8 cellular contexts compared by ENCODE assay signal in the genomic region with DNA sequence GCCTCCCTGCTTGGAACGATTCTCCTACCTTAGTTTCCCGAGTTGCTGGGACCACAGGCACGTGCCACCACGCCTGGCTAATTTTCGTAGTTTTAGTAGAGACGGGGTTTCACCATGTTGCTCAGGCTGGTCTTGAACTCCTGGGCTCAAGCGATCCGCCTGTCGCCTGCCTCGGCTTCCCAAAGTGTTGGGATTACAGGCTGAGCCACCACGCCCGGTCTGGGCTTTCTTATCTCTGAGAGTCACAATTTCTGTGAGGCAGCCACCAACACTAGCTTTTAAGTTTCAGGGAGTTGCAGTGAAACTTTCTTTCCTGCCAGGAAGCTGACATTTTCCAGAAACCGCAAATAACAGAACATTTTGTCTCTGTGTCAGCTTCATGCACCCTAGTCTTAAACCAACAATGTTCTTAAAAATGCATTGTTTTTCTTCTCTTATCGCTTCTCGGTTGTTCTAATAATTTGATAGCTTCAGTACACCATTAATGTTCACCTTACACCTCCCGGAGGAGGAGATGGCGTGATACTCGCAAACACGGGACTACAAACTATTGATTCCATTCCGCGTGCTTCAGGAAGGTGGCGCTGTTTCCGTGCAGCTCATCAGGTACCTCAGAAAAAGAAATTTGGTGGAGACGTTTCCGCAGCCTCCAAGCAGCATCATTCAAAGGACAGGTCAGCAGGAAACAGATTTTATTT. TPM values are rescaled to one million over a fixed set of nuclear protein-coding genes. Genes with fewer than 3 reads are reported as not detected.
DNase-seq lines count a peak whose midpoint lies in the region; ATAC-seq, FAIRE-seq and TF ChIP-seq lines count a peak whose summit lies in the region.

No MANE protein-coding gene starts in this region.

- H3K9me3 ChIP-seq in ovary (no peaks in the 10 kb centered on the region), thyroid gland (no peaks in the 10 kb centered on the region)

- TF ChIP-seq EP300 in ovary (IDR thresholded peaks at IDR 0.05), result no peak

- ATAC-seq in GM19452 (IDR thresholded peaks at IDR 0.05; ENCODE audit: unreplicated experiment), result no peak

- intact Hi-C loops in ovary (cut with DNase I), result loop anchor here in 1 of 4 donors (5.0 kb wide), 1 partner anchor 393 kb away; no protein-coding TSS in a partner anchor
- intact Hi-C loops in thyroid gland (cut with DNase I), result no loop called here

- DNase-seq in GM06990 (ENCODE audit: extremely low read depth, insufficient read length) (no peak), SHP77 treated with DMSO at 0.1 percent for 48 hours (lab: John Stamatoyannopoulos, UW) (peak; percentile 81), frontal cortex (ENCODE audit: low spot score in 2 of 2) (peak; percentile 40 to 76), ovary (peak; percentile 59 to 75 (median 65)), thyroid gland (peak; percentile 66 to 73)
- peak; percentile 67 for DNase-seq in Jurkat, Clone E6-1 (ENCODE audit: low read depth, low spot score)
- peak; percentile 59 for DNase-seq in activated effector memory CD4-positive, alpha-beta T cell treated with Interleukin-2 at 50 U/mL for 16 hours

- TF ChIP-seq POLR2A in ovary (IDR thresholded peaks at IDR 0.05) (no peak), thyroid gland (IDR thresholded peaks at IDR 0.05) (no peak)

- H3K36me3 ChIP-seq in GM06990 (ENCODE audit: control insufficient read depth, insufficient read depth, low read length) (no peaks in the 10 kb centered on the region), ovary (no peaks in the 10 kb centered on the region), thyroid gland (no peaks in the 10 kb centered on the region)

- 24 to 27% (median 26%) methylated on average over 25 of the region's 25 CpGs for WGBS in ovary, 3 donors
- WGBS in thyroid gland, 2 donors, result 28 to 35% methylated on average over 25 of the region's 25 CpGs

- H3K4me3 ChIP-seq in GM06990 (replicated peaks; ENCODE audit: low read depth, low read length), result no peak overlapping the region
- H3K4me3 ChIP-seq in Jurkat, Clone E6-1 (ENCODE audit: low read length), result no peak overlapping the region
- H3K4me3 ChIP-seq in ovary, result no peak overlapping the region
- H3K4me3 ChIP-seq in thyroid gland (replicated peaks in 1 of 3), result no peak overlapping the region

- H3K4me1 ChIP-seq in ovary (ENCODE audit: insufficient read depth) (no peaks in the 10 kb centered on the region), thyroid gland (peaks cover 0 to 9% of the 10 kb centered on the region in 2 donors)

- H3K27me3 ChIP-seq in GM06990 (replicated peaks; ENCODE audit: control insufficient read depth, insufficient read depth, low read length), result no peaks in the 10 kb centered on the region
- no peaks in the 10 kb centered on the region for H3K27me3 ChIP-seq in ovary
- H3K27me3 ChIP-seq in thyroid gland, result no peaks in the 10 kb centered on the region

- TF ChIP-seq CTCF in GM06990 (IDR thresholded peaks at IDR 0.05; ENCODE audit: insufficient read depth, low read length, poor library complexity, severe bottlenecking), result peak; percentile 89
- TF ChIP-seq CTCF in ovary (IDR thresholded peaks at IDR 0.05), result peak; percentile 38 to 80 (median 57)
- TF ChIP-seq CTCF in thyroid gland (IDR thresholded peaks at IDR 0.05), result peak; percentile 67 to 87 (median 74)

- H3K27ac ChIP-seq in ovary (no peak overlapping the region), thyroid gland (peak overlapping the region in 1 of 3 donors; percentile 18)

- no peak for FAIRE-seq in frontal cortex (lab: Jason Lieb, UNC)

RNA-seq across cellular contexts. Expression of a gene that starts 7.4 kb away (rescaled TPM):
- 29.3 TPM for polyA plus RNA-seq in Jurkat, Clone E6-1 (2012; ENCODE audit: insufficient read depth, insufficient read length)
- total RNA-seq in frontal cortex (11.4 TPM), ovary (10 to 100 TPM; 10.7 to 27.9 (median 13.6) TPM), thyroid gland (10 to 100 TPM; 34.1 to 74.1 (median 57.1) TPM)
- polyA plus RNA-seq in ovary, result 10 to 100 TPM; 19.2 to 28.3 TPM
